21 cellular contexts compared by ENCODE assay signal in genomic region chr17:70086468-70086867, GRCh38. TPM values are rescaled to one million over a fixed set of nuclear protein-coding genes. Genes with fewer than 3 reads are reported as not detected.
DNase-seq lines count a peak whose midpoint lies in the region; ATAC-seq and TF ChIP-seq lines count a peak whose summit lies in the region.
"Had no signal": no experiment of that assay in that cellular context is flagged by ENCODE, and none has a peak within 500 bp of the region (broad histone marks: within the 10 kb centered on the region; RNA-seq: fewer than 3 reads in every experiment).

No MANE protein-coding gene starts in this region.

- no peak overlapping the region for H2BK15ac ChIP-seq in IMR-90 (ENCODE audit: low read depth, low read length)

- H3K4me1 ChIP-seq in IMR-90 (ENCODE audit: control insufficient read depth, insufficient read depth, low read length) (peaks cover 8% of the 10 kb centered on the region; the same call in 1 of the 2 replicates), osteoblast (ENCODE audit: insufficient read depth, low read length) (no peaks in the 10 kb centered on the region)

- no peaks in the 10 kb centered on the region for H3K36me3 ChIP-seq in IMR-90 (ENCODE audit: control insufficient read depth, insufficient read depth, low read length)
- H3K36me3 ChIP-seq in osteoblast (ENCODE audit: insufficient read depth, low read length), result no peaks in the 10 kb centered on the region
- H3K36me3 ChIP-seq in brain microvascular endothelial cell (replicated peaks), result no peaks in the 10 kb centered on the region

- H2BK5ac ChIP-seq in IMR-90 (ENCODE audit: low read depth, low read length, poor library complexity, severe bottlenecking), result no peak overlapping the region

- no peak overlapping the region for H3K4me3 Mint-ChIP-seq in T-helper 17 cell
- H3K4me3 Mint-ChIP-seq: CD4-positive, alpha-beta T cell had no signal

- no peak overlapping the region for H3K27ac ChIP-seq in IMR-90 (ENCODE audit: insufficient read depth, low read length)
- no peak overlapping the region for H3K27ac ChIP-seq in osteoblast (ENCODE audit: low read depth, low read length)
- no peak overlapping the region for H3K27ac ChIP-seq in brain microvascular endothelial cell
- H3K27ac ChIP-seq: 22Rv1, A549, C4-2B had no signal

- intact Hi-C loops in IMR-90 (cut with micrococcal nuclease), result no loop called here

- no peak overlapping the region for H3K27ac Mint-ChIP-seq in T-helper 17 cell
- H3K27ac Mint-ChIP-seq: CD4-positive, alpha-beta T cell had no signal

- H2BK120ac ChIP-seq in IMR-90 (ENCODE audit: low read depth, low read length), result no peak overlapping the region

- no peak overlapping the region for H3K14ac ChIP-seq in IMR-90 (replicated peaks; ENCODE audit: low read depth, low read length)

- no peak overlapping the region for H4K5ac ChIP-seq in IMR-90 (ENCODE audit: low read depth, low read length)

- H4K8ac ChIP-seq in IMR-90 (ENCODE audit: low read depth in 2 of 2, low read length in 2 of 2), result no peak overlapping the region

- peaks cover 11% of the 10 kb centered on the region for H3K27me3 Mint-ChIP-seq in T-helper 17 cell
- H3K27me3 Mint-ChIP-seq: CD4-positive, alpha-beta T cell had no signal

- no peak overlapping the region for H3K4ac ChIP-seq in IMR-90 (ENCODE audit: low read depth, low read length)

- no peak overlapping the region for H2AFZ ChIP-seq in IMR-90 (replicated peaks; ENCODE audit: low read length, poor library complexity)
- H2AFZ ChIP-seq in osteoblast (ENCODE audit: low read length), result no peak overlapping the region

- H3K4me1 Mint-ChIP-seq in T-helper 17 cell, result no peaks in the 10 kb centered on the region

- no peak overlapping the region for H4K91ac ChIP-seq in IMR-90 (ENCODE audit: insufficient read depth, low read depth, low read length)

- H2BK20ac ChIP-seq in IMR-90 (ENCODE audit: low read depth, low read length), result no peak overlapping the region

- H3K23ac ChIP-seq in IMR-90 (ENCODE audit: low read depth, low read length), result no peak overlapping the region

- H3K56ac ChIP-seq in IMR-90 (ENCODE audit: extremely low read depth, insufficient read depth, low read length), result no peak overlapping the region

- dilution Hi-C loops in IMR-90 (cut with HindIII; ENCODE audit: low sequenced_read_pairs, unreplicated experiment), result no loop called here

- no peaks in the 10 kb centered on the region for H3K36me3 Mint-ChIP-seq in T-helper 17 cell (ENCODE audit: low read depth)

- WGBS in IMR-90 (ENCODE audit: extremely low coverage in 2 of 2, insufficient read length in 1 of 2), 2 experiments, result no CpG with 5 or more reads among the region's 2 CpGs

- H3K27me3 ChIP-seq in IMR-90 (ENCODE audit: control insufficient read depth, insufficient read depth, low read length) (no peaks in the 10 kb centered on the region), osteoblast (ENCODE audit: insufficient read depth, low read length) (no peaks in the 10 kb centered on the region), brain microvascular endothelial cell (replicated peaks) (no peaks in the 10 kb centered on the region)

- no TSS peak for BruUV-seq in IMR-90 (replicated peaks; lab: Mats Ljungman, UMichigan)

- CTCF ChIA-PET in IMR-90 (lab: Yijun Ruan, JAX), result no interaction called here

- ATAC-seq in IMR-90 (ENCODE audit: low read depth), result no peak
- ATAC-seq in T-helper 17 cell, result no peak
- no peak for ATAC-seq in HG02798 (IDR thresholded peaks at IDR 0.05; ENCODE audit: poor library complexity, unreplicated experiment)
- ATAC-seq: A549, GM12878 had no signal

- no peak overlapping the region for H2AK9ac ChIP-seq in IMR-90 (replicated peaks; ENCODE audit: low read depth, low read length, poor library complexity)

- H3K4me3 ChIP-seq in IMR-90 (ENCODE audit: insufficient read depth, low read depth, low read length) (no peak overlapping the region), fibroblast of pulmonary artery (replicated peaks; ENCODE audit: low read depth, low read length) (no peak overlapping the region), osteoblast (ENCODE audit: insufficient read depth, low read length) (no peak overlapping the region), brain microvascular endothelial cell (ENCODE audit: low read depth, low read length) (no peak overlapping the region)
- H3K4me3 ChIP-seq: A549, GM12878 had no signal

- DNase-seq in EL (peak; percentile 3), IMR-90 (peak; percentile 26), fibroblast of pulmonary artery (ENCODE audit: low read depth) (peak; percentile 29), osteoblast (ENCODE audit: insufficient read length, low spot score, missing footprints) (peak; percentile 2), T-helper 17 cell (no peak), brain microvascular endothelial cell (no peak)
- DNase-seq in activated CD4-positive, alpha-beta T cell treated with anti-CD3 and anti-CD28 coated beads, Interleukin-2, amount 50 U/mL, for 1 hour, result no peak
- DNase-seq: AML-193; CD4-positive, alpha-beta T cell; DMS153; DMS79; GOT3; H7 had no signal

- POLR2A ChIA-PET in IMR-90 (lab: Charles Lee; ENCODE audit: unreplicated experiment), result no interaction called here

- TF ChIP-seq CTCF in IMR-90 (conservative IDR thresholded peaks at IDR 0.05; ENCODE audit: low read depth, low read length) (no peak), fibroblast of pulmonary artery (IDR thresholded peaks at IDR 0.05; ENCODE audit: low read length, missing control alignments) (no peak), osteoblast (IDR thresholded peaks at IDR 0.05; ENCODE audit: extremely low read depth, low read depth, low read length) (no peak), brain microvascular endothelial cell (IDR thresholded peaks at IDR 0.05; ENCODE audit: low read depth, low read length, missing control alignments) (no peak)

- H4K20me1 ChIP-seq in IMR-90 (ENCODE audit: insufficient read depth, low read length) (no peaks in the 10 kb centered on the region), osteoblast (ENCODE audit: insufficient read depth, low read length) (no peaks in the 10 kb centered on the region)

- H3K9ac ChIP-seq in IMR-90 (ENCODE audit: low read depth, low read length), result no peak overlapping the region

- no peaks in the 10 kb centered on the region for H3K79me1 ChIP-seq in IMR-90 (ENCODE audit: low read depth in 1 of 2, low read length in 2 of 2)

- no peak overlapping the region for H2AK5ac ChIP-seq in IMR-90 (ENCODE audit: low read depth, low read length)

- H3K18ac ChIP-seq in IMR-90 (ENCODE audit: low read depth, low read length), result no peak overlapping the region

- TF ChIP-seq POLR2A in IMR-90 (IDR thresholded peaks at IDR 0.05; ENCODE audit: low read depth, low read length), result no peak

- no peak overlapping the region for H3K4me2 ChIP-seq in IMR-90 (ENCODE audit: low read depth, low read length)
- no peak overlapping the region for H3K4me2 ChIP-seq in osteoblast (ENCODE audit: insufficient read depth, low read length)
- H3K4me2 ChIP-seq: A549 had no signal

- no peaks in the 10 kb centered on the region for H3K9me1 ChIP-seq in IMR-90 (ENCODE audit: insufficient read depth, low read length)

- no peak for TF ChIP-seq RAD21 in IMR-90 (IDR thresholded peaks at IDR 0.05; ENCODE audit: low read length)

- H3K79me2 ChIP-seq in osteoblast (ENCODE audit: insufficient read depth, low read length), result no peaks in the 10 kb centered on the region

- no peaks in the 10 kb centered on the region for H3K9me3 ChIP-seq in IMR-90 (ENCODE audit: control insufficient read depth, insufficient read depth, low read length)
- H3K9me3 ChIP-seq in osteoblast (ENCODE audit: low read depth, low read length), result no peaks in the 10 kb centered on the region
- no peaks in the 10 kb centered on the region for H3K9me3 ChIP-seq in T-helper 17 cell (ENCODE audit: control insufficient read depth, low read length, poor library complexity, severe bottlenecking)
- H3K9me3 ChIP-seq: A549 had no signal

- in situ Hi-C loops in IMR-90 (cut with MboI; ENCODE audit: low sequenced_read_pairs) (no loop called here), brain microvascular endothelial cell (cut with HindIII; ENCODE audit: low pct_ligation_motif_present, low sequenced_read_pairs) (no loop called here)

TF ChIP-seq in IMR-90, 13 proteins besides CTCF, POLR2A, EP300 and RAD21 (continues in another document):
- no peak for TF ChIP-seq FOS (IDR thresholded peaks at IDR 0.05; ENCODE audit: low read depth, low read length)
- no peak for TF ChIP-seq CEBPB (IDR thresholded peaks at IDR 0.05; ENCODE audit: low read depth, low read length)
- no peak for TF ChIP-seq CHD1 (IDR thresholded peaks at IDR 0.05; ENCODE audit: low read depth, low read length)
- TF ChIP-seq NFE2L2 (IDR thresholded peaks at IDR 0.05; ENCODE audit: low read depth, low read length), result no peak
- no peak for TF ChIP-seq USF2 (IDR thresholded peaks at IDR 0.05; ENCODE audit: low read depth, low read length)
- no peak for TF ChIP-seq MXI1 (IDR thresholded peaks at IDR 0.05; ENCODE audit: borderline replicate concordance, low read depth, low read length)
- TF ChIP-seq ELK1 (IDR thresholded peaks at IDR 0.05; ENCODE audit: borderline replicate concordance, low read depth, low read length), result no peak
- no peak for TF ChIP-seq BHLHE40 (IDR thresholded peaks at IDR 0.05; ENCODE audit: low read depth, low read length)
- TF ChIP-seq SMC3 (IDR thresholded peaks at IDR 0.05; ENCODE audit: low read depth, low read length), result no peak
- TF ChIP-seq MAFK (IDR thresholded peaks at IDR 0.05; ENCODE audit: low read depth, low read length), result no peak
- TF ChIP-seq MAZ (IDR thresholded peaks at IDR 0.05; ENCODE audit: borderline replicate concordance, low read depth, low read length), result no peak

RNA-seq across cellular contexts. Expression of gene KCNJ16, which starts 11.4 kb away (rescaled TPM):
- total RNA-seq in IMR-90 (2012; rRNA removed) (not detected in 2 replicates), osteoblast (not detected in 2 replicates), T-helper 17 cell (not detected)
- not detected in 2 replicates for polyA plus RNA-seq in IMR-90 (2012; rRNA removed)
- not detected in 2 replicates for polyA plus RNA-seq in IMR-90 (2012; cell fraction: cytosol; rRNA removed)
- 0.01 TPM in 1 of 2 replicates, not detected in the other for polyA plus RNA-seq in IMR-90 (2012; cell fraction: nucleus; rRNA removed; ENCODE audit: low replicate concordance)
- total RNA-seq: CD4-positive, alpha-beta T cell; Daoy; GM12878; HT1080 had no signal
- polyA plus RNA-seq: BJ had no signal

Comparison
In these comparisons a context has a peak if more than half of its experiments do, and no peak if none do; other contexts are left out.
1. DNase-seq: peak in EL (single experiment), IMR-90 (single experiment), fibroblast of pulmonary artery (single experiment) and osteoblast (single experiment); none in T-helper 17 cell (0 of 3), brain microvascular endothelial cell (single experiment) and activated CD4-positive, alpha-beta T cell treated with anti-CD3 and anti-CD28 coated beads, Interleukin-2, amount 50 U/mL, for 1 hour (single experiment).